ENCODE assay signal across 19 cellular contexts in the genomic region with DNA sequence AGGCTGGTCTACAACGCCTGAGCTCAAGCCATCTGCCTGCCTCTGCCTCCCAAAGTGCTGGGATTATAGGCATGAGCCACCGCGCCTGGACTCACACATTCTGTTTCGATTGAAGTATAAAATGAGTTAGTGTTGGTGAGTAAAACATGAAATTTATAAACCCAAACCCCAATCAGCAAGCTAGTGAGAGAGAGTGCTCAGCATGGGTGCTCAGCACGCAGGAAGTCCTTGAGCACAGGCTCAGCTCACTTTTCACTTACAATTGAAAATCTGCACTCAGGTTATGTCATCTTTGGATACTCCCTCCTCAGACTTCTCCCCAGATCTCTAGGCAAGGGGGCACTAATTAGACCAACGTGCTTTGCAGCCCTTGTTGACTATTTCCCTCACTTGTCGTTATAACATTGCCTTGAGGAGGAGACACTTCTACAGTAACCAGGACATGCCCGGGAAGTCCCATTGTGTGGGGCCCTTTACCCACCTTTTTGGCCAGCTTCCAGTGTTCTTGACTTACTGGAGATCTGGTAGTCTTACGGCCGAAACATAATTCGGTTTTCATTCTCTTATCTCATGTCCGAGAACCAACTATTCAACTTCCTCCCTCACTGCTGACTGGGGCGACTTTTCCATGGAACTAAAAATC.
DNase-seq lines count a peak whose midpoint lies in the region; ATAC-seq and TF ChIP-seq lines count a peak whose summit lies in the region.
"Had no signal": no experiment of that assay in that cellular context is flagged by ENCODE, and none has a peak within 500 bp of the region (broad histone marks: within the 10 kb centered on the region; RNA-seq: fewer than 3 reads in every experiment).

No MANE protein-coding gene starts in this region.

- TF ChIP-seq CTCF in spleen (IDR thresholded peaks at IDR 0.05 in 8 of 11, conservative IDR thresholded peaks at IDR 0.05 in 3 of 11) = no peak

- peaks cover 11% of the 10 kb centered on the region for H3K36me3 Mint-ChIP-seq in activated CD8-positive, alpha-beta memory T cell treated with anti-CD3 and anti-CD28 coated beads, Interleukin-2, amount 10 ng/mL, durations not matched to agents 7 days and 5 days
- peaks cover 19% of the 10 kb centered on the region for H3K36me3 Mint-ChIP-seq in activated naive CD8-positive, alpha-beta T cell treated with anti-CD3 and anti-CD28 coated beads for 36 hours

- peak overlapping the region; percentile 27 to 80 (median 66) for H3K27ac ChIP-seq in spleen
- H3K27ac ChIP-seq: brain microvascular endothelial cell had no signal

- no peaks in the 10 kb centered on the region for H3K9me3 ChIP-seq in spleen

- intact Hi-C loops in spleen (cut with DNase I; ENCODE audit: low total_unique reads) = no loop called here

- CTCF ChIA-PET in activated CD8-positive, alpha-beta memory T cell treated with anti-CD3 and anti-CD28 coated beads, Interleukin-2, amount 10 ng/mL, durations not matched to agents 7 days and 5 days (lab: Charles Lee) = interaction anchor here (1.1 kb wide), 1 partner anchor 12 kb away, joined by 3 read pairs; no protein-coding TSS in a partner anchor

- H3K4me1 Mint-ChIP-seq in activated CD8-positive, alpha-beta memory T cell treated with anti-CD3 and anti-CD28 coated beads, Interleukin-2, amount 10 ng/mL, durations not matched to agents 7 days and 5 days = peaks cover 18% of the 10 kb centered on the region
- peaks cover 27% of the 10 kb centered on the region for H3K4me1 Mint-ChIP-seq in activated naive CD8-positive, alpha-beta T cell treated with anti-CD3 and anti-CD28 coated beads for 36 hours

- peaks cover 0 to 20% (median 5%) of the 10 kb centered on the region in 6 donors for H3K4me1 ChIP-seq in spleen

- no peak for DNase-seq in activated CD8-positive, alpha-beta memory T cell treated with anti-CD3 and anti-CD28 coated beads, Interleukin-2, amount 10 ng/mL, durations not matched to agents 7 days and 5 days
- no peak for DNase-seq in activated CD8-positive, alpha-beta memory T cell treated with anti-CD3 and anti-CD28 coated beads, Interleukin-2, amount 50 U/mL, for 48 hours
- DNase-seq in NCI-H2029 treated with DMSO at 0.1 percent for 48 hours (lab: John Stamatoyannopoulos, UW) (peak; percentile 6), spleen (no peak), 8988T (no peak)
- DNase-seq in activated naive CD8-positive, alpha-beta T cell treated with anti-CD3 and anti-CD28 coated beads for 36 hours = peak; percentile 22
- DNase-seq: activated gamma-delta T cell; brain microvascular endothelial cell; Calu3; dermis blood vessel endothelial cell; H9; NCI-H1694; NCI-H446 treated with DMSO at 0.1 percent for 48 hours; Right ventricle myocardium superior; stimulated activated naive CD4-positive, alpha-beta T cell treated with Interleukin-2 at 50 U/mL for 16 hours had no signal

- peak; percentile 42 for ATAC-seq in activated CD8-positive, alpha-beta memory T cell treated with anti-CD3 and anti-CD28 coated beads, Interleukin-2, amount 10 ng/mL, durations not matched to agents 7 days and 5 days
- no peak for ATAC-seq in HG02798 (IDR thresholded peaks at IDR 0.05; ENCODE audit: poor library complexity, unreplicated experiment)
- ATAC-seq in GM19463 (IDR thresholded peaks at IDR 0.05; ENCODE audit: unreplicated experiment) = no peak
- ATAC-seq: GM12878 had no signal

- H3K4me3 Mint-ChIP-seq in activated CD8-positive, alpha-beta memory T cell treated with anti-CD3 and anti-CD28 coated beads, Interleukin-2, amount 10 ng/mL, durations not matched to agents 7 days and 5 days = no peak overlapping the region
- peak overlapping the region; percentile 55 for H3K4me3 Mint-ChIP-seq in activated naive CD8-positive, alpha-beta T cell treated with anti-CD3 and anti-CD28 coated beads for 36 hours
- H3K4me3 Mint-ChIP-seq: H9 had no signal

- H3K9me3 Mint-ChIP-seq in activated CD8-positive, alpha-beta memory T cell treated with anti-CD3 and anti-CD28 coated beads, Interleukin-2, amount 10 ng/mL, durations not matched to agents 7 days and 5 days (ENCODE audit: low read depth) = peaks cover 7% of the 10 kb centered on the region
- peaks cover 21% of the 10 kb centered on the region for H3K9me3 Mint-ChIP-seq in activated naive CD8-positive, alpha-beta T cell treated with anti-CD3 and anti-CD28 coated beads for 36 hours

- no peak for TF ChIP-seq POLR2A in spleen (IDR thresholded peaks at IDR 0.05)

- H3K27ac Mint-ChIP-seq in activated CD8-positive, alpha-beta memory T cell treated with anti-CD3 and anti-CD28 coated beads, Interleukin-2, amount 10 ng/mL, durations not matched to agents 7 days and 5 days = peak overlapping the region; percentile 37
- H3K27ac Mint-ChIP-seq in activated naive CD8-positive, alpha-beta T cell treated with anti-CD3 and anti-CD28 coated beads for 36 hours = peak overlapping the region; percentile 91

- WGBS in spleen, 5 donors = 67 to 79% (median 74%) methylated on average over 13 of the region's 13 CpGs

- no peaks in the 10 kb centered on the region for H3K27me3 ChIP-seq in spleen (replicated peaks in 1 of 7)
- H3K27me3 ChIP-seq: brain microvascular endothelial cell had no signal

- peaks cover 0 to 6% (median 0%) of the 10 kb centered on the region in 6 donors for H3K36me3 ChIP-seq in spleen
- H3K36me3 ChIP-seq: brain microvascular endothelial cell had no signal

- no peak overlapping the region for H3K4me3 ChIP-seq in spleen
- H3K4me3 ChIP-seq: GM12878, skin epidermis had no signal

- H3K27me3 Mint-ChIP-seq in activated CD8-positive, alpha-beta memory T cell treated with anti-CD3 and anti-CD28 coated beads, Interleukin-2, amount 10 ng/mL, durations not matched to agents 7 days and 5 days = no peaks in the 10 kb centered on the region
- no peaks in the 10 kb centered on the region for H3K27me3 Mint-ChIP-seq in activated naive CD8-positive, alpha-beta T cell treated with anti-CD3 and anti-CD28 coated beads for 36 hours

Comparison
In these comparisons a context has a peak if more than half of its experiments do, and no peak if none do; other contexts are left out.
1. DNase-seq: peak in NCI-H2029 treated with DMSO at 0.1 percent for 48 hours (single experiment) and activated naive CD8-positive, alpha-beta T cell treated with anti-CD3 and anti-CD28 coated beads for 36 hours (single experiment); none in activated CD8-positive, alpha-beta memory T cell treated with anti-CD3 and anti-CD28 coated beads, Interleukin-2, amount 10 ng/mL, durations not matched to agents 7 days and 5 days (single experiment), activated CD8-positive, alpha-beta memory T cell treated with anti-CD3 and anti-CD28 coated beads, Interleukin-2, amount 50 U/mL, for 48 hours (single experiment), spleen (single experiment) and 8988T (single experiment).